ENCODE assay signal across 5 cellular contexts in genomic region chr17:5948811-5949210, GRCh38.
"Had no signal": no experiment of that assay in that cellular context is flagged by ENCODE, and none has a peak within 500 bp of the region (broad histone marks: within the 10 kb centered on the region; RNA-seq: fewer than 3 reads in every experiment).

No MANE protein-coding gene starts in this region.

- DNase-seq: IMR-90, KBM-7, KG1 had no signal

- H3K27ac ChIP-seq: HL-60 had no signal

- H3K4me3 ChIP-seq: K562 had no signal
